Comparison of ENCODE assay signal across 19 cellular contexts in the genomic region with DNA sequence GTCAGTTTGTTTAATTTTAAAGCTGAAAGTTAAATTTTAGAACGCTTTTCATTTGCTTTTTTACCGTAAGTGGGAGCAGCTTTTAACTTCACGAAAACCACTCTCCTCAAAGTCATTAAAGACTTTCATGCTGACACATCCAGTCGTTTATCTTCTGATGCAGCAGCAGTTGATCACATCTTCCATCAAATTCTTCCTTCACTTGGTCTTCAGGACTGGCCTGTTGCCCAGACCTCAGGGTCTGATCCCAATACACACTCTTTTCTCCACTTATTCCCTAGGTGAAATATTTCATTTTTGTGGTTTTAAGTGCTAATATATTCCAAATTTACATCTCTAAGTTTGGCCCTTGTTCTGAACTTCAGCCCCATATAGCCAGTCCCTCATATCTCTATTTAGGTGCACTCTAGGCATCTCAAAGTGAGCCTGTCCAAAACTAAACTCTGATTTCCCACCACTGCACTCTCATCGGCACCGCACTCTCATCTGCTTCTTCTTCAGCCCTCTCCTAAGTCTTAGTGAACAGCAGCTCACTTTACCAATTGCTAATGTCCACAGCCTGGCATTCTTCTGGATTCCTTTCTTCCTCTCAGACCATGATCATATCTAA. TPM values are rescaled to one million over a fixed set of nuclear protein-coding genes. Genes with fewer than 3 reads are reported as not detected.
DNase-seq lines count a peak whose midpoint lies in the region; ATAC-seq and TF ChIP-seq lines count a peak whose summit lies in the region.
"Had no signal": no experiment of that assay in that cellular context is flagged by ENCODE, and none has a peak within 500 bp of the region (broad histone marks: within the 10 kb centered on the region; RNA-seq: fewer than 3 reads in every experiment).

No MANE protein-coding gene starts in this region.

- intact Hi-C loops in thyroid gland (cut with DNase I) = no loop called here

- no peak overlapping the region for H3K27ac Mint-ChIP-seq in activated T-helper 17 cell treated with anti-CD3 and anti-CD28 coated beads, Interleukin-2, amount 50 U/mL, for 72 hours
- H3K27ac Mint-ChIP-seq: activated naive CD8-positive, alpha-beta T cell had no signal

- H3K4me1 Mint-ChIP-seq in activated T-helper 17 cell treated with anti-CD3 and anti-CD28 coated beads, Interleukin-2, amount 50 U/mL, for 72 hours = peaks cover 34% of the 10 kb centered on the region

- peaks cover 18% of the 10 kb centered on the region; the same call in 1 of the 2 replicates for H4K20me1 ChIP-seq in Karpas-422 (ENCODE audit: insufficient read depth, low read depth, low read length)

- H3K27ac ChIP-seq in HUES64 (ENCODE audit: low read depth, low read length) = peak overlapping the region; percentile 7; the same call in 1 of the 2 replicates
- H3K27ac ChIP-seq in iPS-20b (ENCODE audit: low read length) = no peak overlapping the region
- peak overlapping the region in 2 of 3 donors; percentile 91 to 98 for H3K27ac ChIP-seq in thyroid gland
- no peak overlapping the region for H3K27ac ChIP-seq in Karpas-422 (ENCODE audit: low read length)
- H3K27ac ChIP-seq: tibial artery had no signal

- H3K36me3 ChIP-seq in HUES64 (ENCODE audit: insufficient read depth, low read length) (no peaks in the 10 kb centered on the region), iPS-20b (ENCODE audit: insufficient read depth, low read depth, low read length) (no peaks in the 10 kb centered on the region), thyroid gland (no peaks in the 10 kb centered on the region), Karpas-422 (ENCODE audit: insufficient read depth, low read length) (no peaks in the 10 kb centered on the region)
- H3K36me3 ChIP-seq: HAP-1, tibial artery had no signal

- no peaks in the 10 kb centered on the region for H3K9me3 ChIP-seq in HUES64 (ENCODE audit: insufficient read depth, low read depth, low read length)
- no peaks in the 10 kb centered on the region for H3K9me3 ChIP-seq in iPS-20b (ENCODE audit: insufficient read depth, low read depth, low read length)
- H3K9me3 ChIP-seq in thyroid gland = no peaks in the 10 kb centered on the region
- H3K9me3 ChIP-seq in Karpas-422 (ENCODE audit: low read length) = no peaks in the 10 kb centered on the region
- H3K9me3 ChIP-seq: HAP-1, tibial artery had no signal

- H3K36me3 Mint-ChIP-seq in activated T-helper 17 cell treated with anti-CD3 and anti-CD28 coated beads, Interleukin-2, amount 50 U/mL, for 72 hours (ENCODE audit: low read depth) = no peaks in the 10 kb centered on the region

- H3K4me3 ChIP-seq in HUES64 (ENCODE audit: low read length) (no peak overlapping the region), iPS-20b (ENCODE audit: low read length) (no peak overlapping the region), thyroid gland (replicated peaks in 1 of 3) (no peak overlapping the region), Karpas-422 (ENCODE audit: low read length) (no peak overlapping the region)
- H3K4me3 ChIP-seq: HAP-1, tibial artery had no signal

- ATAC-seq in activated T-helper 17 cell treated with anti-CD3 and anti-CD28 coated beads, Interleukin-2, amount 50 U/mL, for 72 hours (replicated peaks) = no peak

- H3K27me3 Mint-ChIP-seq in activated T-helper 17 cell treated with anti-CD3 and anti-CD28 coated beads, Interleukin-2, amount 50 U/mL, for 72 hours = no peaks in the 10 kb centered on the region

- no peak overlapping the region for H2AFZ ChIP-seq in Karpas-422 (ENCODE audit: low read length)

- H3K9ac ChIP-seq in HUES64 (ENCODE audit: low read depth, low read length) (no peak overlapping the region), iPS-20b (ENCODE audit: low read depth, low read length) (peak overlapping the region; percentile 12; the same call in 1 of the 2 replicates), Karpas-422 (ENCODE audit: low read length) (no peak overlapping the region)

- no peak overlapping the region for H3K4me2 ChIP-seq in Karpas-422 (ENCODE audit: low read depth, low read length, poor library complexity, severe bottlenecking)

- no peaks in the 10 kb centered on the region for H3K27me3 ChIP-seq in HUES64 (ENCODE audit: insufficient read depth, low read length)
- no peaks in the 10 kb centered on the region for H3K27me3 ChIP-seq in iPS-20b (ENCODE audit: insufficient read depth, low read length)
- H3K27me3 ChIP-seq in thyroid gland = no peaks in the 10 kb centered on the region
- no peaks in the 10 kb centered on the region for H3K27me3 ChIP-seq in Karpas-422 (ENCODE audit: low read length)
- H3K27me3 ChIP-seq: tibial artery had no signal

- 79% methylated on average over 6 of the region's 6 CpGs for WGBS in HUES64
- WGBS in thyroid gland, 2 donors = 83 to 86% methylated on average over 6 of the region's 6 CpGs

- no peaks in the 10 kb centered on the region for H3K79me2 ChIP-seq in Karpas-422 (ENCODE audit: low read length)

- DNase-seq in thyroid gland = no peak
- DNase-seq in midbrain (lab: John Stamatoyannopoulos, UW) = no peak
- no peak for DNase-seq in Karpas-422
- no peak for DNase-seq in NCI-H146 treated with DMSO at 0.1 percent for 48 hours (lab: John Stamatoyannopoulos, UW; ENCODE audit: unreplicated experiment)
- DNase-seq: DMS79 treated with DMSO at 0.1 percent for 48 hours; foreskin fibroblast; hippocampal formation; kidney; NCI-H1105 treated with DMSO at 0.1 percent for 48 hours; NCI-H2107; NCI-H510A treated with DMSO at 0.1 percent for 48 hours; RPMI8226; stimulated activated naive CD4-positive, alpha-beta T cell treated with Interleukin-2 at 50 U/mL for 16 hours; tibial artery had no signal

- H3K4me1 ChIP-seq in HUES64 (ENCODE audit: insufficient read depth, low read length) (peaks cover 93% of the 10 kb centered on the region), iPS-20b (ENCODE audit: insufficient read depth, low read length) (peaks cover 61% of the 10 kb centered on the region), thyroid gland (peaks cover 48 to 65% of the 10 kb centered on the region in 2 donors), Karpas-422 (ENCODE audit: low read length) (no peaks in the 10 kb centered on the region)

- TF ChIP-seq CTCF in thyroid gland (IDR thresholded peaks at IDR 0.05) = no peak

- no peaks in the 10 kb centered on the region for H3K9me2 ChIP-seq in Karpas-422 (replicated peaks; ENCODE audit: insufficient read depth, low read length)

- no peak for TF ChIP-seq POLR2A in thyroid gland (IDR thresholded peaks at IDR 0.05)

- peak overlapping the region; percentile 1 for H3K4me3 Mint-ChIP-seq in activated T-helper 17 cell treated with anti-CD3 and anti-CD28 coated beads, Interleukin-2, amount 50 U/mL, for 72 hours
- H3K4me3 Mint-ChIP-seq: activated naive CD8-positive, alpha-beta T cell had no signal

- no peaks in the 10 kb centered on the region for H3K9me3 Mint-ChIP-seq in activated T-helper 17 cell treated with anti-CD3 and anti-CD28 coated beads, Interleukin-2, amount 50 U/mL, for 72 hours

RNA-seq across cellular contexts. Expression of gene AFDN, which starts 20.4 kb away (rescaled TPM):
- 82.8 TPM for polyA plus RNA-seq in HUES64 (2013, experiment 1 of 2)
- 90.8 TPM for polyA plus RNA-seq in HUES64 (2013, experiment 2 of 2)
- 100 to 1,000 TPM in 1 of 2 donors, 10 to 100 TPM in 1; 56.3 to 107 TPM for total RNA-seq in activated T-helper 17 cell treated with anti-CD3 and anti-CD28 coated beads, Interleukin-2, amount 50 U/mL, for 72 hours
- total RNA-seq in thyroid gland = 100 to 1,000 TPM; 196 to 311 (median 224) TPM
- total RNA-seq in Karpas-422 (2014; rRNA removed; shearing (Covaris generic); ENCODE audit: low replicate concordance) = 18.9 and 21.0 TPM in 2 replicates

Comparison
In these comparisons a context has a peak if more than half of its experiments do, and no peak if none do; other contexts are left out.
1. H3K27ac ChIP-seq: peak in HUES64 (single experiment) and thyroid gland (2 of 3); none in iPS-20b (single experiment) and Karpas-422 (single experiment).